In genomic region chr12:51863363-51863920, GRCh38 we compare ENCODE assay signal across 10 cellular contexts. TPM values are rescaled to one million over a fixed set of nuclear protein-coding genes. Genes with fewer than 3 reads are reported as not detected.
DNase-seq lines count a peak whose midpoint lies in the region; ATAC-seq and TF ChIP-seq lines count a peak whose summit lies in the region.
"Had no signal": no experiment of that assay in that cellular context is flagged by ENCODE, and none has a peak within 500 bp of the region (broad histone marks: within the 10 kb centered on the region; RNA-seq: fewer than 3 reads in every experiment).

No MANE protein-coding gene starts in this region.

- peaks cover 34% of the 10 kb centered on the region for H3F3A ChIP-seq in GM23338 (replicated peaks; ENCODE audit: low read depth)

- ATAC-seq in GM23338 (peak; percentile 5), HG02981 (IDR thresholded peaks at IDR 0.05; ENCODE audit: unreplicated experiment) (no peak)
- ATAC-seq in effector memory CD8-positive, alpha-beta T cell (replicated peaks) = no peak

- H3K27ac ChIP-seq in GM23338 (ENCODE audit: low read depth) = peak overlapping the region; percentile 85; the same call in 1 of the 2 replicates

- H3K79me2 ChIP-seq in GM23338 (replicated peaks; ENCODE audit: insufficient read depth) = no peaks in the 10 kb centered on the region

- H2AFZ ChIP-seq in GM23338 = peak overlapping the region; percentile 93
- H2AFZ ChIP-seq in neuron (ENCODE audit: low read depth, low read length) = peak overlapping the region; percentile 57

- H3K9me3 Mint-ChIP-seq in GM23338 = no peaks in the 10 kb centered on the region; the same call in 2 of the 3 replicates
- H3K9me3 Mint-ChIP-seq in effector memory CD8-positive, alpha-beta T cell = no peaks in the 10 kb centered on the region

- H3K4me2 ChIP-seq in GM23338 = peak overlapping the region; percentile 97

- peak overlapping the region; percentile 67 for H3K4me3 ChIP-seq in GM23338
- H3K4me3 ChIP-seq in neuron (ENCODE audit: low read length) = peak overlapping the region; percentile 59

- peak overlapping the region; percentile 70 for H3K4me3 Mint-ChIP-seq in GM23338
- H3K4me3 Mint-ChIP-seq in effector memory CD8-positive, alpha-beta T cell = peak overlapping the region; percentile 18 to 52

- H3K9me2 ChIP-seq in GM23338 (ENCODE audit: insufficient read depth) = no peaks in the 10 kb centered on the region

- peaks cover 55% of the 10 kb centered on the region for H3K4me1 Mint-ChIP-seq in GM23338
- peaks cover 0 to 6% of the 10 kb centered on the region in 2 donors for H3K4me1 Mint-ChIP-seq in effector memory CD8-positive, alpha-beta T cell (ENCODE audit: low read depth in 2 of 2)

- no peaks in the 10 kb centered on the region for H3K36me3 Mint-ChIP-seq in GM23338 (ENCODE audit: low read depth)
- no peaks in the 10 kb centered on the region for H3K36me3 Mint-ChIP-seq in effector memory CD8-positive, alpha-beta T cell (ENCODE audit: insufficient read depth)

- H3K27ac Mint-ChIP-seq in GM23338 = peak overlapping the region; percentile 84; the same call in 1 of the 2 replicates
- H3K27ac Mint-ChIP-seq in effector memory CD8-positive, alpha-beta T cell = no peak overlapping the region

- no peaks in the 10 kb centered on the region for H3K9me3 ChIP-seq in neuron (ENCODE audit: low read length)

- TF ChIP-seq CTCF in GM23338 (conservative IDR thresholded peaks at IDR 0.05; ENCODE audit: low read depth in 2 of 2) = no peak

- H4K20me1 ChIP-seq in GM23338 (replicated peaks; ENCODE audit: insufficient read depth) = no peaks in the 10 kb centered on the region

- H3K4me1 ChIP-seq in GM23338 (ENCODE audit: insufficient read depth) (peaks cover 57% of the 10 kb centered on the region), neuron (ENCODE audit: insufficient read depth, low read length) (peaks cover 33% of the 10 kb centered on the region)

- H3K27me3 ChIP-seq in GM23338 (ENCODE audit: insufficient read depth) (peaks cover 37% of the 10 kb centered on the region), neuron (ENCODE audit: insufficient read depth, low read length) (no peaks in the 10 kb centered on the region)

- DNase-seq in 8988T (peak; percentile 30), GM23338 (ENCODE audit: low spot score) (no peak), medulla oblongata (ENCODE audit: extremely low spot score) (no peak), NCI-H2227 (lab: John Stamatoyannopoulos, UW; ENCODE audit: unreplicated experiment) (no peak)
- no peak for DNase-seq in effector memory CD8-positive, alpha-beta T cell
- DNase-seq in activated CD4-positive, alpha-beta T cell treated with anti-CD3 and anti-CD28 coated beads for 1 hour = no peak

- H3K27me3 Mint-ChIP-seq in GM23338 (ENCODE audit: insufficient read depth, low read depth, poor library complexity) = peaks cover 35% of the 10 kb centered on the region
- H3K27me3 Mint-ChIP-seq in effector memory CD8-positive, alpha-beta T cell = peaks cover 69 to 88% of the 10 kb centered on the region in 2 donors

- no peaks in the 10 kb centered on the region for H3K36me3 ChIP-seq in GM23338 (ENCODE audit: insufficient read depth)
- no peaks in the 10 kb centered on the region for H3K36me3 ChIP-seq in neuron (ENCODE audit: insufficient read depth, low read length)

TF ChIP-seq in GM23338, 12 proteins besides CTCF, POLR2A, EP300 and RAD21 (continues in another document):
- TF ChIP-seq EZH2 (IDR thresholded peaks at IDR 0.05; ENCODE audit: low read depth, unreplicated experiment) = no peak
- no peak for TF ChIP-seq ZNF331 (CRISPR knock-in tag; IDR thresholded peaks at IDR 0.05; ENCODE audit: low read depth)
- TF ChIP-seq EZH2phosphoT487 (IDR thresholded peaks at IDR 0.05; ENCODE audit: unreplicated experiment) = no peak
- no peak for TF ChIP-seq JUNB (IDR thresholded peaks at IDR 0.05; ENCODE audit: unreplicated experiment)
- TF ChIP-seq ZNF114 (CRISPR knock-in tag; IDR thresholded peaks at IDR 0.05) = no peak
- no peak for TF ChIP-seq CREB1 (CRISPR knock-in tag; IDR thresholded peaks at IDR 0.05; ENCODE audit: low read depth)
- TF ChIP-seq REST (IDR thresholded peaks at IDR 0.05; ENCODE audit: unreplicated experiment) = no peak
- TF ChIP-seq STAT1 (IDR thresholded peaks at IDR 0.05; ENCODE audit: unreplicated experiment) = no peak
- no peak for TF ChIP-seq ETS1 (IDR thresholded peaks at IDR 0.05)

RNA-seq across cellular contexts. Expression of gene FIGNL2, which starts 14.9 kb away (rescaled TPM):
- total RNA-seq in GM23338 (2014; rRNA removed; shearing (Covaris generic)) = 4.1 and 5.2 TPM in 2 replicates
- 1.1 and 1.4 TPM in 2 replicates for polyA plus RNA-seq in GM23338 (2016; fragmentation: Nextera tagmentation; extraction: Ambion mirVana)

RNA-seq across cellular contexts. Expression of gene ANKRD33, which starts 24.5 kb away (rescaled TPM):
- total RNA-seq in GM23338 (2014; rRNA removed; shearing (Covaris generic)) = 0.27 and 1.7 TPM in 2 replicates
- polyA plus RNA-seq in GM23338 (2016; fragmentation: Nextera tagmentation; extraction: Ambion mirVana) = 0.27 and 0.42 TPM in 2 replicates
- total RNA-seq: T-helper 1 cell treated with Interleukin-12 subunit alpha and Interleukin-12 subunit beta and Interleukin-4 antibody, amounts not matched to agents 30 ng/mL and 1 ng/mL, for 36 hours; urinary bladder had no signal
- polyA plus RNA-seq: urinary bladder had no signal

RNA-seq across cellular contexts. Expression of gene ACVRL1, which starts 43.9 kb away (rescaled TPM):
- 0.28 and 0.62 TPM in 2 replicates for total RNA-seq in GM23338 (2014; rRNA removed; shearing (Covaris generic))
- polyA plus RNA-seq in GM23338 (2016; fragmentation: Nextera tagmentation; extraction: Ambion mirVana) = 0.23 TPM in 1 of 2 replicates, not detected in the other
- total RNA-seq: T-helper 1 cell treated with Interleukin-12 subunit alpha and Interleukin-12 subunit beta and Interleukin-4 antibody, amounts not matched to agents 30 ng/mL and 1 ng/mL, for 36 hours had no signal
